1 cellular context compared by ENCODE assay signal in the genomic region with DNA sequence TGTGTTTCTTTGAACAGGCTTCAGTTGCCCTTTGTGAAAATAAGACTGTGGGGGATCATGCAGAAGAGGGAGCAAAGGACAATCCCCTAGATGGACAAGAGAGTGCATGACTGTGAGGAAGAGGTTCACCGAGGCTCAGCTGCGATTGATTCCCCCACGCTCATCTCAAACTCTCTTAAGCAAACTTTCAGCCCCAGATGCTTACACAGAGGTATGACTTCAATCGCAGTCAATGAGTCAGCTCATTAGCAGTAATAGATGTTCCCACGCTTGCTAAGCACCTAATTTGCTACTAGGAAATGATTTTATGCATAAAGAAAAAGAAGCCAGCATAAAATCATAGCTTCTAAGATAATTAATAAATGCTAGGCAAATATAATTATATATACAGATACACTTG.
TF ChIP-seq lines count a peak whose summit lies in the region.

No MANE protein-coding gene starts in this region.

TF ChIP-seq in IMR-90, 13 proteins besides CTCF, POLR2A, EP300 and RAD21 (continued from another document):
- TF ChIP-seq ELK1 (IDR thresholded peaks at IDR 0.05; ENCODE audit: borderline replicate concordance, low read depth, low read length) (no peak), RFX5 (IDR thresholded peaks at IDR 0.05; ENCODE audit: low read depth, low read length) (no peak), CEBPB (IDR thresholded peaks at IDR 0.05; ENCODE audit: low read depth, low read length) (no peak), MXI1 (IDR thresholded peaks at IDR 0.05; ENCODE audit: borderline replicate concordance, low read depth, low read length) (no peak), NFE2L2 (IDR thresholded peaks at IDR 0.05; ENCODE audit: low read depth, low read length) (no peak), CHD1 (IDR thresholded peaks at IDR 0.05; ENCODE audit: low read depth, low read length) (no peak), FOS (IDR thresholded peaks at IDR 0.05; ENCODE audit: low read depth, low read length) (no peak), RCOR1 (IDR thresholded peaks at IDR 0.05; ENCODE audit: insufficient replicate concordance, low read length) (no peak)
